15 cellular contexts compared by ENCODE assay signal in genomic region chr11:32427935-32428664, GRCh38. TPM values are rescaled to one million over a fixed set of nuclear protein-coding genes. Genes with fewer than 3 reads are reported as not detected.
DNase-seq lines count a peak whose midpoint lies in the region; ATAC-seq and TF ChIP-seq lines count a peak whose summit lies in the region.
"Had no signal": no experiment of that assay in that cellular context is flagged by ENCODE, and none has a peak within 500 bp of the region (broad histone marks: within the 10 kb centered on the region; RNA-seq: fewer than 3 reads in every experiment).

No MANE protein-coding gene starts in this region.

- H3K27me3 Mint-ChIP-seq in WTC11 (ENCODE audit: low read depth), result peaks cover 100% of the 10 kb centered on the region
- peaks cover 83 to 94% of the 10 kb centered on the region in 2 donors for H3K27me3 Mint-ChIP-seq in stimulated activated naive B cell treated with anti-CD40 and anti-IgM and Interleukin-4, amounts not matched to agents 10 μg/mL and 1 μg/mL and 100 μg/mL, for 72 hours

- H3K27ac Mint-ChIP-seq in WTC11, result no peak overlapping the region
- H3K27ac Mint-ChIP-seq in stimulated activated naive B cell treated with anti-CD40 and anti-IgM and Interleukin-4, amounts not matched to agents 10 μg/mL and 1 μg/mL and 100 μg/mL, for 72 hours, result peak overlapping the region; percentile 81
- H3K27ac Mint-ChIP-seq: activated naive CD8-positive, alpha-beta T cell treated with anti-CD3 and anti-CD28 coated beads, Interleukin-2, amount 50 U/mL, for 24 hours had no signal

- H3K36me3 Mint-ChIP-seq in WTC11, result no peaks in the 10 kb centered on the region
- H3K36me3 Mint-ChIP-seq in stimulated activated naive B cell treated with anti-CD40 and anti-IgM and Interleukin-4, amounts not matched to agents 10 μg/mL and 1 μg/mL and 100 μg/mL, for 72 hours, result peaks cover 0 to 4% of the 10 kb centered on the region in 2 donors

- peak; percentile 22 for DNase-seq in activated CD4-positive, alpha-beta T cell treated with anti-CD3 and anti-CD28 coated beads for 48 hours
- no peak for DNase-seq in activated CD4-positive, alpha-beta T cell treated with anti-CD3 and anti-CD28 coated beads, Interleukin-2, amount 50 U/mL, for 4 hours
- DNase-seq in WTC11 (ENCODE audit: low spot score) (peak; percentile 60), left kidney (ENCODE audit: low read depth, low spot score) (peak; percentile 86), LoVo (ENCODE audit: low spot score) (no peak)
- no peak for DNase-seq in stimulated activated naive B cell treated with anti-CD40 and anti-IgM and Interleukin-4, amounts not matched to agents 10 μg/mL and 1 μg/mL and 100 μg/mL, for 72 hours
- DNase-seq: activated naive CD8-positive, alpha-beta T cell treated with anti-CD3 and anti-CD28 coated beads, Interleukin-2, amount 50 U/mL, for 24 hours; brain microvascular endothelial cell; GOT3; hippocampal formation; midbrain; SHP77 treated with DMSO at 0.1 percent for 48 hours; T-helper 2 cell had no signal

- ATAC-seq in WTC11 (peak; percentile 10), HG03039 (IDR thresholded peaks at IDR 0.05; ENCODE audit: unreplicated experiment) (no peak), GM19328 (IDR thresholded peaks at IDR 0.05; ENCODE audit: unreplicated experiment) (no peak)
- no peak for ATAC-seq in stimulated activated naive B cell treated with anti-CD40 and anti-IgM and Interleukin-4, amounts not matched to agents 10 μg/mL and 1 μg/mL and 100 μg/mL, for 72 hours (replicated peaks)
- ATAC-seq: activated naive CD8-positive, alpha-beta T cell treated with anti-CD3 and anti-CD28 coated beads, Interleukin-2, amount 50 U/mL, for 24 hours had no signal

- POLR2A ChIA-PET in WTC11 (lab: Charles Lee), result interaction anchor here (0.5 kb wide), 1 partner anchor 612 kb away, joined by 3 read pairs; no protein-coding TSS in a partner anchor

- H3K9me3 Mint-ChIP-seq in WTC11, result no peaks in the 10 kb centered on the region
- no peaks in the 10 kb centered on the region for H3K9me3 Mint-ChIP-seq in stimulated activated naive B cell treated with anti-CD40 and anti-IgM and Interleukin-4, amounts not matched to agents 10 μg/mL and 1 μg/mL and 100 μg/mL, for 72 hours
- H3K9me3 Mint-ChIP-seq: activated naive CD8-positive, alpha-beta T cell treated with anti-CD3 and anti-CD28 coated beads, Interleukin-2, amount 50 U/mL, for 24 hours had no signal

- no peak for TF ChIP-seq CTCF in WTC11 (IDR thresholded peaks at IDR 0.05)

- CTCF ChIA-PET in WTC11 (lab: Charles Lee), result interaction anchor here (0.5 to 2.0 kb wide), 8 partner anchors 9 to 197 kb away, joined by 3 to 10 read pairs (median 4); no protein-coding TSS in a partner anchor

- peaks cover 46% of the 10 kb centered on the region for H3K4me1 Mint-ChIP-seq in WTC11
- peaks cover 15 to 36% of the 10 kb centered on the region in 2 donors for H3K4me1 Mint-ChIP-seq in stimulated activated naive B cell treated with anti-CD40 and anti-IgM and Interleukin-4, amounts not matched to agents 10 μg/mL and 1 μg/mL and 100 μg/mL, for 72 hours

- H3K4me3 Mint-ChIP-seq in WTC11, result peak overlapping the region; percentile 72
- H3K4me3 Mint-ChIP-seq in stimulated activated naive B cell treated with anti-CD40 and anti-IgM and Interleukin-4, amounts not matched to agents 10 μg/mL and 1 μg/mL and 100 μg/mL, for 72 hours, result peak overlapping the region; percentile 19 to 48
- H3K4me3 Mint-ChIP-seq: activated naive CD8-positive, alpha-beta T cell treated with anti-CD3 and anti-CD28 coated beads, Interleukin-2, amount 50 U/mL, for 24 hours had no signal

TF ChIP-seq in WTC11, 78 proteins besides CTCF, POLR2A, EP300 and RAD21:
- no peak for TF ChIP-seq ZNF263 (CRISPR knock-in tag; IDR thresholded peaks at IDR 0.05; ENCODE audit: low read depth)
- TF ChIP-seq FOXP1 (CRISPR knock-in tag; IDR thresholded peaks at IDR 0.05; ENCODE audit: borderline replicate concordance), result peak; percentile 37; the same call in 1 of the 2 replicates
TF ChIP-seq in WTC11: peak in this region for 1.

RNA-seq across cellular contexts. Expression of gene WT1, which starts 7.2 kb away (rescaled TPM):
- total RNA-seq in WTC11 (2021), result 0.09 to 0.16 TPM in 2 of 3 replicates, not detected in the other

Comparison
In these comparisons a context has a peak if more than half of its experiments do, and no peak if none do; other contexts are left out.
1. DNase-seq: peak in activated CD4-positive, alpha-beta T cell treated with anti-CD3 and anti-CD28 coated beads for 48 hours (single experiment), WTC11 (single experiment) and left kidney (single experiment); none in activated CD4-positive, alpha-beta T cell treated with anti-CD3 and anti-CD28 coated beads, Interleukin-2, amount 50 U/mL, for 4 hours (0 of 2), stimulated activated naive B cell treated with anti-CD40 and anti-IgM and Interleukin-4, amounts not matched to agents 10 μg/mL and 1 μg/mL and 100 μg/mL, for 72 hours (single experiment) and LoVo (single experiment).